Comparison of ENCODE assay signal across 10 cellular contexts in genomic region chr19:55247621-55248099, GRCh38. TPM values are rescaled to one million over a fixed set of nuclear protein-coding genes. Genes with fewer than 3 reads are reported as not detected.
DNase-seq lines count a peak whose midpoint lies in the region; ATAC-seq, FAIRE-seq and TF ChIP-seq lines count a peak whose summit lies in the region.
"Had no signal": no experiment of that assay in that cellular context is flagged by ENCODE, and none has a peak within 500 bp of the region (broad histone marks: within the 10 kb centered on the region; RNA-seq: fewer than 3 reads in every experiment).

No MANE protein-coding gene starts in this region.

- H3K4me2 ChIP-seq in BLaER1, result peak overlapping the region; percentile 98
- no peak overlapping the region for H3K4me2 ChIP-seq in IMR-90 (ENCODE audit: low read depth, low read length)
- H3K4me2 ChIP-seq in K562 (ENCODE audit: insufficient read depth, low read length), result no peak overlapping the region
- H3K4me2 ChIP-seq in MM.1S (ENCODE audit: low read depth, low read length), result no peak overlapping the region

- no peaks in the 10 kb centered on the region for H3K9me3 ChIP-seq in BLaER1
- H3K9me3 ChIP-seq in IMR-90 (ENCODE audit: control insufficient read depth, insufficient read depth, low read length), result no peaks in the 10 kb centered on the region
- no peaks in the 10 kb centered on the region for H3K9me3 ChIP-seq in K562 (replicated peaks; ENCODE audit: control insufficient read depth, insufficient read depth, low read depth, low read length)
- H3K9me3 ChIP-seq in MM.1S (replicated peaks; ENCODE audit: insufficient read depth, low read length), result no peaks in the 10 kb centered on the region
- H3K9me3 ChIP-seq in thyroid gland, result no peaks in the 10 kb centered on the region

- H2AK5ac ChIP-seq in IMR-90 (ENCODE audit: low read depth, low read length), result no peak overlapping the region

- peak overlapping the region; percentile 19; the same call in 1 of the 2 replicates for H3K27ac ChIP-seq in BLaER1
- no peak overlapping the region for H3K27ac ChIP-seq in IMR-90 (ENCODE audit: insufficient read depth, low read length)
- no peak overlapping the region for H3K27ac ChIP-seq in K562 (ENCODE audit: extremely low read depth, low read depth, low read length)
- no peak overlapping the region for H3K27ac ChIP-seq in MM.1S (ENCODE audit: low read length)
- H3K27ac ChIP-seq in thyroid gland, result no peak overlapping the region

- H3K14ac ChIP-seq in IMR-90 (replicated peaks; ENCODE audit: low read depth, low read length), result no peak overlapping the region

- H3K4me3 ChIP-seq in BLaER1 (no peak overlapping the region), IMR-90 (ENCODE audit: insufficient read depth, low read depth, low read length) (no peak overlapping the region), K562 (no peak overlapping the region), MM.1S (ENCODE audit: low read length) (no peak overlapping the region), thyroid gland (replicated peaks in 1 of 3) (no peak overlapping the region)

- H3K27me3 ChIP-seq in BLaER1 (no peaks in the 10 kb centered on the region), IMR-90 (ENCODE audit: control insufficient read depth, insufficient read depth, low read length) (no peaks in the 10 kb centered on the region), K562 (ENCODE audit: control insufficient read depth in 2 of 2, insufficient read depth in 2 of 2, low read length in 2 of 2) (no peaks in the 10 kb centered on the region; a peak in 1 of 5 replicates), MM.1S (replicated peaks; ENCODE audit: insufficient read depth, low read length) (no peaks in the 10 kb centered on the region), thyroid gland (no peaks in the 10 kb centered on the region)

- peaks cover 12 to 84% of the 10 kb centered on the region in 2 experiments for H3K79me1 ChIP-seq in IMR-90 (ENCODE audit: low read depth in 1 of 2, low read length in 2 of 2)

- no peaks in the 10 kb centered on the region for H3F3A ChIP-seq in MM.1S (ENCODE audit: insufficient read depth, low read length)

- CTCF ChIA-PET in IMR-90 (lab: Yijun Ruan, JAX) (no interaction called here), K562 (lab: Yijun Ruan, JAX; ENCODE audit: low intra/inter-chr PET ratio) (no interaction called here)

- BruUV-seq in IMR-90 (replicated peaks; lab: Mats Ljungman, UMichigan) (no TSS peak), K562 (replicated peaks; lab: Mats Ljungman, UMichigan) (no TSS peak)

- in situ Hi-C loops in IMR-90 (cut with MboI; ENCODE audit: low sequenced_read_pairs) (no loop called here), K562 (cut with MboI) (no loop called here)

- no peak overlapping the region for H2BK5ac ChIP-seq in IMR-90 (ENCODE audit: low read depth, low read length, poor library complexity, severe bottlenecking)

- no peak for TF ChIP-seq RAD21 in IMR-90 (IDR thresholded peaks at IDR 0.05; ENCODE audit: low read length)
- TF ChIP-seq RAD21 in K562 (CRISPR knock-in tag; conservative IDR thresholded peaks at IDR 0.05 in 1 of 2, IDR thresholded peaks at IDR 0.05 in 1 of 2), result no peak

- peak overlapping the region; percentile 57; the same call in 1 of the 2 replicates for H3K9ac ChIP-seq in BLaER1
- H3K9ac ChIP-seq in IMR-90 (ENCODE audit: low read depth, low read length), result no peak overlapping the region
- H3K9ac ChIP-seq in K562 (ENCODE audit: insufficient read depth in 1 of 2, low read depth in 2 of 2, low read length in 2 of 2), result peak overlapping the region in 1 of 2 experiments; percentile 66; a peak in 1 of 4 replicates
- H3K9ac ChIP-seq in MM.1S (ENCODE audit: low read length), result no peak overlapping the region

- H3K18ac ChIP-seq in IMR-90 (ENCODE audit: low read depth, low read length), result no peak overlapping the region

- no peak overlapping the region for H2BK20ac ChIP-seq in IMR-90 (ENCODE audit: low read depth, low read length)

- peaks cover 60% of the 10 kb centered on the region for H3K4me1 ChIP-seq in BLaER1
- 0 out of 2 replicates have a peak, but pooled peaks cover 1% of the 10 kb centered on the region for H3K4me1 ChIP-seq in IMR-90 (ENCODE audit: control insufficient read depth, insufficient read depth, low read length)
- peaks cover 7 to 36% of the 10 kb centered on the region in 2 experiments; a peak in 4 of 5 replicates for H3K4me1 ChIP-seq in K562 (replicated peaks in 1 of 2; ENCODE audit: control insufficient read depth in 2 of 2, insufficient read depth in 2 of 2, low read length in 2 of 2)
- H3K4me1 ChIP-seq in MM.1S (ENCODE audit: low read length), result no peaks in the 10 kb centered on the region
- H3K4me1 ChIP-seq in thyroid gland, result peaks cover 5 to 47% of the 10 kb centered on the region in 2 donors

- H2BK120ac ChIP-seq in IMR-90 (ENCODE audit: low read depth, low read length), result no peak overlapping the region

- no peaks in the 10 kb centered on the region for H3K9me2 ChIP-seq in MM.1S (replicated peaks; ENCODE audit: insufficient read depth, low read length)

- H3K9me1 ChIP-seq in IMR-90 (ENCODE audit: insufficient read depth, low read length), result peaks cover 23% of the 10 kb centered on the region
- H3K9me1 ChIP-seq in K562 (ENCODE audit: control insufficient read depth, insufficient read depth, low read length), result peaks cover 3% of the 10 kb centered on the region

- TF ChIP-seq EP300 in K562 (IDR thresholded peaks at IDR 0.05; ENCODE audit: low read length), result no peak

- TF ChIP-seq CTCF in IMR-90 (conservative IDR thresholded peaks at IDR 0.05; ENCODE audit: low read depth, low read length), result no peak
- no peak for TF ChIP-seq CTCF in K562 (IDR thresholded peaks at IDR 0.05 in 2 of 3, conservative IDR thresholded peaks at IDR 0.05 in 1 of 3; ENCODE audit: insufficient read depth in 2 of 3, low read depth in 1 of 3, low read length in 3 of 3)
- no peak for TF ChIP-seq CTCF in MM.1S (IDR thresholded peaks at IDR 0.05; ENCODE audit: low read length)
- no peak for TF ChIP-seq CTCF in thyroid gland (IDR thresholded peaks at IDR 0.05)

- H3K23ac ChIP-seq in IMR-90 (ENCODE audit: low read depth, low read length), result no peak overlapping the region

- no peak overlapping the region for H2AFZ ChIP-seq in IMR-90 (replicated peaks; ENCODE audit: low read length, poor library complexity)
- no peak overlapping the region for H2AFZ ChIP-seq in K562 (ENCODE audit: low read depth, low read length)
- H2AFZ ChIP-seq in MM.1S (ENCODE audit: low read length), result no peak overlapping the region

- H3K79me2 ChIP-seq in K562 (ENCODE audit: control insufficient read depth, insufficient read depth, low read length), result peaks cover 56% of the 10 kb centered on the region
- peaks cover 98% of the 10 kb centered on the region for H3K79me2 ChIP-seq in MM.1S (ENCODE audit: low read length)

- DNase-seq in IMR-90 (no peak), K562 (ENCODE audit: extremely low read depth in 1 of 4, low spot score in 3 of 4) (peak in 1 of 4 experiments; percentile 21), kidney tubule cell (ENCODE audit: low spot score) (peak; percentile 71), MM.1S (no peak), medulla oblongata (ENCODE audit: extremely low spot score) (no peak), thyroid gland (no peak)
- DNase-seq in stimulated activated naive CD4-positive, alpha-beta T cell treated with Interleukin-2 at 50 U/mL for 16 hours (lab: John Stamatoyannopoulos, UW), result no peak
- DNase-seq: activated effector memory CD4-positive, alpha-beta T cell treated with anti-CD3 and anti-CD28 coated beads, Interleukin-2, amount 50 U/mL, for 16 hours; naive thymus-derived CD8-positive, alpha-beta T cell had no signal

- dilution Hi-C loops in IMR-90 (cut with HindIII; ENCODE audit: low sequenced_read_pairs, unreplicated experiment), result no loop called here

- H4K20me1 ChIP-seq in BLaER1 (peaks cover 100% of the 10 kb centered on the region), IMR-90 (ENCODE audit: insufficient read depth, low read length) (peaks cover 66% of the 10 kb centered on the region), K562 (replicated peaks; ENCODE audit: control insufficient read depth, insufficient read depth, low read length) (peaks cover 49% of the 10 kb centered on the region), MM.1S (ENCODE audit: insufficient read depth, low read length) (peaks cover 54% of the 10 kb centered on the region)

- no peak for FAIRE-seq in K562 (lab: Jason Lieb, UNC)

- no peak for ATAC-seq in IMR-90 (ENCODE audit: low read depth)
- peak; percentile 25; the same call in 2 of the 3 replicates for ATAC-seq in K562
- ATAC-seq: naive thymus-derived CD8-positive, alpha-beta T cell had no signal

- H2BK15ac ChIP-seq in IMR-90 (ENCODE audit: low read depth, low read length), result no peak overlapping the region

- H3K36me3 ChIP-seq in BLaER1, result peaks cover 83% of the 10 kb centered on the region
- peaks cover 29% of the 10 kb centered on the region for H3K36me3 ChIP-seq in IMR-90 (ENCODE audit: control insufficient read depth, insufficient read depth, low read length)
- H3K36me3 ChIP-seq in K562 (ENCODE audit: control insufficient read depth, insufficient read depth, low read length), result peaks cover 90% of the 10 kb centered on the region
- peaks cover 3% of the 10 kb centered on the region; the same call in 1 of the 2 replicates for H3K36me3 ChIP-seq in MM.1S (replicated peaks; ENCODE audit: insufficient read depth, low read length)
- peaks cover 34% of the 10 kb centered on the region in 2 donors for H3K36me3 ChIP-seq in thyroid gland

- intact Hi-C loops in IMR-90 (cut with micrococcal nuclease) (no loop called here), K562 (cut with micrococcal nuclease) (no loop called here), thyroid gland (cut with DNase I) (no loop called here)

- no peak overlapping the region for H3K4ac ChIP-seq in IMR-90 (ENCODE audit: low read depth, low read length)

- WGBS in IMR-90 (ENCODE audit: extremely low coverage in 2 of 2, insufficient read length in 1 of 2), 2 experiments, result 100% methylated on average over 1 of the region's 10 CpGs; no CpG with 5 or more reads in 1 of the 2 experiments
- WGBS in K562 (ENCODE audit: insufficient coverage, low coverage, missing lambda C conversion rate), result 75% methylated on average over 6 of the region's 10 CpGs
- WGBS in thyroid gland, 2 donors, result 52 to 55% methylated on average over 10 of the region's 10 CpGs

- H3K56ac ChIP-seq in IMR-90 (ENCODE audit: extremely low read depth, insufficient read depth, low read length), result no peak overlapping the region

- POLR2A ChIA-PET in IMR-90 (lab: Charles Lee; ENCODE audit: unreplicated experiment) (no interaction called here), K562 (lab: Yijun Ruan, JAX) (interaction anchor here (2.1 to 2.9 kb wide), 2 partner anchors 9 to 12 kb away, joined by 11 to 26 read pairs; partner anchors contain the start of gene PPP6R1)

- TF ChIP-seq POLR2A in IMR-90 (IDR thresholded peaks at IDR 0.05; ENCODE audit: low read depth, low read length), result no peak
- TF ChIP-seq POLR2A in K562 (conservative IDR thresholded peaks at IDR 0.05), result no peak
- no peak for TF ChIP-seq POLR2A in thyroid gland (IDR thresholded peaks at IDR 0.05)

- H2AK9ac ChIP-seq in IMR-90 (replicated peaks; ENCODE audit: low read depth, low read length, poor library complexity), result peak overlapping the region; percentile 78

- H4K8ac ChIP-seq in IMR-90 (ENCODE audit: low read depth in 2 of 2, low read length in 2 of 2), result no peak overlapping the region

- no peak overlapping the region for H4K5ac ChIP-seq in IMR-90 (ENCODE audit: low read depth, low read length)

- no peak overlapping the region for H4K91ac ChIP-seq in IMR-90 (ENCODE audit: insufficient read depth, low read depth, low read length)

RNA-seq across cellular contexts. Expression of gene PPP6R1, which starts 11.2 kb away (rescaled TPM):
- total RNA-seq in IMR-90 (2012; rRNA removed) (19.9 and 20.0 TPM in 2 replicates), K562 (2014; rRNA removed) (58.3 and 78.9 TPM in 2 replicates), K562 (2014; rRNA removed; fragmentation: Illumina TruSeq; extraction: Trizol) (25.5 and 28.1 TPM in 2 replicates), K562 (2015; rRNA removed; fragmentation: Illumina TruSeq; extraction: Trizol) (37.2 and 39.6 TPM in 2 replicates), K562 (2021) (115 and 135 TPM in 2 replicates), thyroid gland (10 to 100 TPM; 26.1 to 99.8 (median 54.2) TPM)
- polyA plus RNA-seq in IMR-90 (2012; rRNA removed) (50.1 and 50.2 TPM in 2 replicates), K562 (2011; rRNA removed) (37.0 and 59.5 TPM in 2 replicates), K562 (2014; fragmentation: Illumina TruSeq; extraction: Trizol) (42.6 and 75.6 TPM in 2 replicates), K562 (2014; fragmentation: Nextera tagmentation; extraction: Ambion mirVana) (under 1 TPM; 0.48 to 0.89 TPM), K562 (2014; rRNA removed) (72.9 and 82.6 TPM in 2 replicates)
- 36.6 and 48.1 TPM in 2 replicates for polyA plus RNA-seq in IMR-90 (2012; cell fraction: cytosol; rRNA removed)
- 85.4 and 121 TPM in 2 replicates for polyA plus RNA-seq in IMR-90 (2012; cell fraction: nucleus; rRNA removed; ENCODE audit: low replicate concordance)
- total RNA-seq in K562 (2011; cell fraction: chromatin; rRNA removed; ENCODE audit: low replicate concordance), result 138 and 331 TPM in 2 replicates
- total RNA-seq in K562 (2011; cell fraction: nucleolus; rRNA removed), result 170 and 181 TPM in 2 replicates
- 119 and 126 TPM in 2 replicates for total RNA-seq in K562 (2011; cell fraction: nucleoplasm; rRNA removed)
- polyA plus RNA-seq in K562 (2011; cell fraction: cytosol; rRNA removed), result 51.6 and 73.6 TPM in 2 replicates
- polyA plus RNA-seq in K562 (2011; cell fraction: nucleus; rRNA removed), result 101 and 109 TPM in 2 replicates
- 69.7 and 88.1 TPM in 2 replicates for polyA plus RNA-seq in K562 (2012)
- 47.1 and 60.9 TPM in 2 replicates for polyA minus RNA-seq in K562 (2011; rRNA and poly(A)+ RNA removed)
- 68.7 and 77.1 TPM in 2 replicates for polyA minus RNA-seq in K562 (2011; cell fraction: cytosol; rRNA and poly(A)+ RNA removed)
- polyA minus RNA-seq in K562 (2011; cell fraction: nucleus; rRNA and poly(A)+ RNA removed), result 31.9 and 52.0 TPM in 2 replicates

RNA-seq across cellular contexts. Expression of gene TMEM86B, which starts 19.1 kb away (rescaled TPM):
- 0.18 and 0.28 TPM in 2 replicates for total RNA-seq in IMR-90 (2012; rRNA removed)
- polyA plus RNA-seq in IMR-90 (2012; rRNA removed), result 2.4 TPM in 2 replicates
- 1.1 and 1.4 TPM in 2 replicates for polyA plus RNA-seq in IMR-90 (2012; cell fraction: cytosol; rRNA removed)
- 13.1 and 45.3 TPM in 2 replicates for polyA plus RNA-seq in IMR-90 (2012; cell fraction: nucleus; rRNA removed; ENCODE audit: low replicate concordance)
- 8.0 and 35.1 TPM in 2 replicates for total RNA-seq in K562 (2011; cell fraction: chromatin; rRNA removed; ENCODE audit: low replicate concordance)
- total RNA-seq in K562 (2011; cell fraction: nucleolus; rRNA removed), result 26.1 and 32.9 TPM in 2 replicates
- total RNA-seq in K562 (2011; cell fraction: nucleoplasm; rRNA removed), result 13.7 and 16.3 TPM in 2 replicates
- 3.9 and 4.6 TPM in 2 replicates for total RNA-seq in K562 (2014; rRNA removed)
- total RNA-seq in K562 (2014; rRNA removed; fragmentation: Illumina TruSeq; extraction: Trizol), result 0.19 and 0.55 TPM in 2 replicates
- total RNA-seq in K562 (2015; rRNA removed; fragmentation: Illumina TruSeq; extraction: Trizol), result 2.1 TPM in 2 replicates
- 5.7 and 6.3 TPM in 2 replicates for total RNA-seq in K562 (2021)
- polyA plus RNA-seq in K562 (2011; rRNA removed), result 1.3 and 3.2 TPM in 2 replicates
- 2.8 and 7.3 TPM in 2 replicates for polyA plus RNA-seq in K562 (2011; cell fraction: cytosol; rRNA removed)
- polyA plus RNA-seq in K562 (2011; cell fraction: nucleus; rRNA removed), result 23.8 and 45.7 TPM in 2 replicates
- 5.1 and 12.3 TPM in 2 replicates for polyA plus RNA-seq in K562 (2012)
- 2.2 and 5.1 TPM in 2 replicates for polyA plus RNA-seq in K562 (2014; fragmentation: Illumina TruSeq; extraction: Trizol)
- polyA plus RNA-seq in K562 (2014; fragmentation: Nextera tagmentation; extraction: Ambion mirVana), result under 1 TPM; 0.28 to 0.41 TPM
- 6.2 and 7.9 TPM in 2 replicates for polyA plus RNA-seq in K562 (2014; rRNA removed)
- polyA minus RNA-seq in K562 (2011; rRNA and poly(A)+ RNA removed), result 0.81 and 1.5 TPM in 2 replicates
- 1.2 TPM in 1 of 2 replicates, not detected in the other for polyA minus RNA-seq in K562 (2011; cell fraction: cytosol; rRNA and poly(A)+ RNA removed)
- polyA minus RNA-seq in K562 (2011; cell fraction: nucleus; rRNA and poly(A)+ RNA removed), result 4.4 and 5.9 TPM in 2 replicates
- total RNA-seq in thyroid gland, result 1 to 10 TPM; 1.6 to 5.8 (median 2.9) TPM

RNA-seq across cellular contexts. Expression of gene HSPBP1, which starts 32.2 kb away (rescaled TPM):
- total RNA-seq in IMR-90 (2012; rRNA removed) (19.7 and 21.0 TPM in 2 replicates), K562 (2014; rRNA removed) (54.6 and 63.3 TPM in 2 replicates), K562 (2014; rRNA removed; fragmentation: Illumina TruSeq; extraction: Trizol) (12.3 and 13.9 TPM in 2 replicates), K562 (2015; rRNA removed; fragmentation: Illumina TruSeq; extraction: Trizol) (38.7 and 41.3 TPM in 2 replicates), K562 (2021) (81.3 and 85.8 TPM in 2 replicates), thyroid gland (10 to 100 TPM; 24.2 to 48.4 (median 31.2) TPM)
- polyA plus RNA-seq in IMR-90 (2012; rRNA removed) (43.2 and 52.5 TPM in 2 replicates), K562 (2011; rRNA removed) (20.6 and 30.4 TPM in 2 replicates), K562 (2014; fragmentation: Illumina TruSeq; extraction: Trizol) (21.8 and 37.7 TPM in 2 replicates), K562 (2014; fragmentation: Nextera tagmentation; extraction: Ambion mirVana) (1 to 10 TPM in 1 of 2 experiments, under 1 TPM in 1; 0.83 to 1.5 TPM), K562 (2014; rRNA removed) (59.0 and 62.3 TPM in 2 replicates)
- 67.7 and 72.0 TPM in 2 replicates for polyA plus RNA-seq in IMR-90 (2012; cell fraction: cytosol; rRNA removed)
- 16.3 and 55.1 TPM in 2 replicates for polyA plus RNA-seq in IMR-90 (2012; cell fraction: nucleus; rRNA removed; ENCODE audit: low replicate concordance)
- total RNA-seq in K562 (2011; cell fraction: chromatin; rRNA removed; ENCODE audit: low replicate concordance), result 1.8 and 7.4 TPM in 2 replicates
- 14.1 and 16.0 TPM in 2 replicates for total RNA-seq in K562 (2011; cell fraction: nucleolus; rRNA removed)
- total RNA-seq in K562 (2011; cell fraction: nucleoplasm; rRNA removed), result 5.8 and 8.5 TPM in 2 replicates
- polyA plus RNA-seq in K562 (2011; cell fraction: cytosol; rRNA removed), result 38.3 and 103 TPM in 2 replicates
- polyA plus RNA-seq in K562 (2011; cell fraction: nucleus; rRNA removed), result 17.4 and 24.9 TPM in 2 replicates
- 67.2 and 80.0 TPM in 2 replicates for polyA plus RNA-seq in K562 (2012)
- polyA minus RNA-seq in K562 (2011; rRNA and poly(A)+ RNA removed), result 5.2 and 9.1 TPM in 2 replicates
- polyA minus RNA-seq in K562 (2011; cell fraction: cytosol; rRNA and poly(A)+ RNA removed), result 23.1 and 31.8 TPM in 2 replicates
- 6.2 and 6.8 TPM in 2 replicates for polyA minus RNA-seq in K562 (2011; cell fraction: nucleus; rRNA and poly(A)+ RNA removed)

RNA-seq across cellular contexts. Expression of gene BRSK1, which starts 36.1 kb away (rescaled TPM):
- total RNA-seq in IMR-90 (2012; rRNA removed) (1.9 and 2.5 TPM in 2 replicates), K562 (2014; rRNA removed) (3.8 and 5.0 TPM in 2 replicates), K562 (2014; rRNA removed; fragmentation: Illumina TruSeq; extraction: Trizol) (1.6 and 1.7 TPM in 2 replicates), K562 (2015; rRNA removed; fragmentation: Illumina TruSeq; extraction: Trizol) (1.3 and 1.7 TPM in 2 replicates), K562 (2021) (5.6 and 8.1 TPM in 2 replicates), thyroid gland (1 to 10 TPM in 1 of 4 donors, under 1 TPM in 1, not detected in 2; 0.83 to 1.2 TPM)
- polyA plus RNA-seq in IMR-90 (2012; rRNA removed) (22.3 and 31.1 TPM in 2 replicates), K562 (2011; rRNA removed) (3.5 and 3.6 TPM in 2 replicates), K562 (2014; fragmentation: Illumina TruSeq; extraction: Trizol) (4.3 and 4.5 TPM in 2 replicates), K562 (2014; fragmentation: Nextera tagmentation; extraction: Ambion mirVana) (not detected), K562 (2014; rRNA removed) (9.3 and 9.8 TPM in 2 replicates)
- polyA plus RNA-seq in IMR-90 (2012; cell fraction: cytosol; rRNA removed), result 12.9 and 43.9 TPM in 2 replicates
- polyA plus RNA-seq in IMR-90 (2012; cell fraction: nucleus; rRNA removed; ENCODE audit: low replicate concordance), result 101 and 104 TPM in 2 replicates
- total RNA-seq in K562 (2011; cell fraction: chromatin; rRNA removed; ENCODE audit: low replicate concordance), result 28.5 and 48.4 TPM in 2 replicates
- 21.7 and 25.3 TPM in 2 replicates for total RNA-seq in K562 (2011; cell fraction: nucleolus; rRNA removed)
- 13.4 and 18.0 TPM in 2 replicates for total RNA-seq in K562 (2011; cell fraction: nucleoplasm; rRNA removed)
- 4.7 and 5.3 TPM in 2 replicates for polyA plus RNA-seq in K562 (2011; cell fraction: cytosol; rRNA removed)
- polyA plus RNA-seq in K562 (2011; cell fraction: nucleus; rRNA removed), result 46.8 and 66.1 TPM in 2 replicates
- 4.6 and 18.4 TPM in 2 replicates for polyA plus RNA-seq in K562 (2012)
- 1.7 and 2.2 TPM in 2 replicates for polyA minus RNA-seq in K562 (2011; rRNA and poly(A)+ RNA removed)
- polyA minus RNA-seq in K562 (2011; cell fraction: cytosol; rRNA and poly(A)+ RNA removed), result 1.1 and 2.1 TPM in 2 replicates
- polyA minus RNA-seq in K562 (2011; cell fraction: nucleus; rRNA and poly(A)+ RNA removed), result 7.0 and 11.6 TPM in 2 replicates

RNA-seq across cellular contexts. Expression of gene PTPRH, which starts 38.4 kb away (rescaled TPM):
- 1.7 and 3.4 TPM in 2 replicates for total RNA-seq in IMR-90 (2012; rRNA removed)
- polyA plus RNA-seq in IMR-90 (2012; rRNA removed), result 1.3 and 1.7 TPM in 2 replicates
- 0.37 and 2.0 TPM in 2 replicates for polyA plus RNA-seq in IMR-90 (2012; cell fraction: cytosol; rRNA removed)
- polyA plus RNA-seq in IMR-90 (2012; cell fraction: nucleus; rRNA removed; ENCODE audit: low replicate concordance), result 2.8 and 3.0 TPM in 2 replicates
- 57.9 and 171 TPM in 2 replicates for total RNA-seq in K562 (2011; cell fraction: chromatin; rRNA removed; ENCODE audit: low replicate concordance)
- total RNA-seq in K562 (2011; cell fraction: nucleolus; rRNA removed), result 67.1 and 78.4 TPM in 2 replicates
- total RNA-seq in K562 (2011; cell fraction: nucleoplasm; rRNA removed), result 53.0 and 59.6 TPM in 2 replicates
- 24.0 and 36.5 TPM in 2 replicates for total RNA-seq in K562 (2014; rRNA removed)
- total RNA-seq in K562 (2014; rRNA removed; fragmentation: Illumina TruSeq; extraction: Trizol), result 14.7 and 17.6 TPM in 2 replicates
- 18.6 and 19.0 TPM in 2 replicates for total RNA-seq in K562 (2015; rRNA removed; fragmentation: Illumina TruSeq; extraction: Trizol)
- total RNA-seq in K562 (2021), result 25.5 and 26.4 TPM in 2 replicates
- polyA plus RNA-seq in K562 (2011; rRNA removed), result 33.6 and 34.3 TPM in 2 replicates
- polyA plus RNA-seq in K562 (2011; cell fraction: cytosol; rRNA removed), result 31.6 and 38.9 TPM in 2 replicates
- polyA plus RNA-seq in K562 (2011; cell fraction: nucleus; rRNA removed), result 66.1 and 111 TPM in 2 replicates
- 19.2 and 61.5 TPM in 2 replicates for polyA plus RNA-seq in K562 (2012)
- polyA plus RNA-seq in K562 (2014; fragmentation: Illumina TruSeq; extraction: Trizol), result 31.2 and 33.2 TPM in 2 replicates
- 1 to 10 TPM in 1 of 2 experiments, under 1 TPM in 1; 0.87 to 2.9 TPM for polyA plus RNA-seq in K562 (2014; fragmentation: Nextera tagmentation; extraction: Ambion mirVana)
- 22.7 and 22.8 TPM in 2 replicates for polyA plus RNA-seq in K562 (2014; rRNA removed)
- 34.7 and 44.2 TPM in 2 replicates for polyA minus RNA-seq in K562 (2011; rRNA and poly(A)+ RNA removed)
- 15.8 and 20.3 TPM in 2 replicates for polyA minus RNA-seq in K562 (2011; cell fraction: cytosol; rRNA and poly(A)+ RNA removed)
- polyA minus RNA-seq in K562 (2011; cell fraction: nucleus; rRNA and poly(A)+ RNA removed), result 46.6 and 47.5 TPM in 2 replicates
- total RNA-seq in thyroid gland, result 1 to 10 TPM in 1 of 4 donors, under 1 TPM in 2, not detected in 1; 0.11 to 2.6 (median 0.54) TPM
- total RNA-seq: naive thymus-derived CD8-positive, alpha-beta T cell had no signal
- polyA plus RNA-seq: naive thymus-derived CD8-positive, alpha-beta T cell had no signal
